8 cellular contexts compared by ENCODE assay signal in genomic region chr1:202957733-202958543, GRCh38. TPM values are rescaled to one million over a fixed set of nuclear protein-coding genes. Genes with fewer than 3 reads are reported as not detected.
DNase-seq lines count a peak whose midpoint lies in the region; ATAC-seq, FAIRE-seq and TF ChIP-seq lines count a peak whose summit lies in the region.

TSS of gene ADIPOR1 (minus strand) at chr1:202958312. CDS start at chr1:202951070, 7,242 bp downstream.

- H3K4me1 Mint-ChIP-seq in activated naive CD8-positive, alpha-beta T cell treated with anti-CD3 and anti-CD28 coated beads, Interleukin-2, amount 10 ng/mL, durations not matched to agents 7 days and 5 days = peaks cover 31% of the 10 kb centered on the region

- no peaks in the 10 kb centered on the region for H3K9me2 ChIP-seq in SU-DHL-6 (replicated peaks; ENCODE audit: insufficient read depth, low read length)

- ATAC-seq in HG02588 (IDR thresholded peaks at IDR 0.05; ENCODE audit: unreplicated experiment) (peak; percentile 97), pancreas (peak; percentile 99)
- ATAC-seq in activated naive CD8-positive, alpha-beta T cell treated with anti-CD3 and anti-CD28 coated beads, Interleukin-2, amount 10 ng/mL, durations not matched to agents 7 days and 5 days (ENCODE audit: low read depth) = peak; percentile 97

- H3F3A ChIP-seq in SU-DHL-6 (ENCODE audit: insufficient read depth) = peaks cover 14% of the 10 kb centered on the region

- H3K9me3 Mint-ChIP-seq in activated naive CD8-positive, alpha-beta T cell treated with anti-CD3 and anti-CD28 coated beads, Interleukin-2, amount 10 ng/mL, durations not matched to agents 7 days and 5 days = no peaks in the 10 kb centered on the region

- H4K20me1 ChIP-seq in SU-DHL-6 (ENCODE audit: low read depth, low read length) = no peaks in the 10 kb centered on the region

- H3K4me1 ChIP-seq in pancreas (peaks cover 5 to 31% (median 22%) of the 10 kb centered on the region in 3 donors), thyroid gland (peaks cover 11 to 25% of the 10 kb centered on the region in 2 donors)

- H3K27ac Mint-ChIP-seq in activated naive CD8-positive, alpha-beta T cell treated with anti-CD3 and anti-CD28 coated beads, Interleukin-2, amount 10 ng/mL, durations not matched to agents 7 days and 5 days = peak within 1 kb of the TSS; percentile 85

- H3K36me3 ChIP-seq in SU-DHL-6 (ENCODE audit: low read length) (no peaks in the 10 kb centered on the region), pancreas (no peaks in the 10 kb centered on the region), thyroid gland (no peaks in the 10 kb centered on the region)

- H2AFZ ChIP-seq in SU-DHL-6 (ENCODE audit: low read depth, low read length, severe bottlenecking) = peak within 1 kb of the TSS; percentile 82

- TF ChIP-seq CTCF in GM12865 (IDR thresholded peaks at IDR 0.05; ENCODE audit: insufficient read depth, low read depth, low read length, missing control alignments) (peak; percentile 14), SU-DHL-6 (IDR thresholded peaks at IDR 0.05; ENCODE audit: insufficient read depth, low read length, poor library complexity, severe bottlenecking) (no peak), pancreas (IDR thresholded peaks at IDR 0.05) (peak in 2 of 4 donors; percentile 9 to 12), thyroid gland (IDR thresholded peaks at IDR 0.05) (peak in 3 of 6 experiments; percentile 15 to 19 (median 17))

- H3K27me3 ChIP-seq in SU-DHL-6 (ENCODE audit: low read length) (no peaks in the 10 kb centered on the region), pancreas (no peaks in the 10 kb centered on the region), thyroid gland (no peaks in the 10 kb centered on the region)

- H3K27me3 Mint-ChIP-seq in activated naive CD8-positive, alpha-beta T cell treated with anti-CD3 and anti-CD28 coated beads, Interleukin-2, amount 10 ng/mL, durations not matched to agents 7 days and 5 days = no peaks in the 10 kb centered on the region

- DNase-seq in GM12865 (ENCODE audit: low read depth) (peak; percentile 92), NCI-H1092 (lab: John Stamatoyannopoulos, UW) (peak; percentile 87), head of caudate nucleus (peak; percentile 83 to 98 (median 95)), pancreas (peak; percentile 93 to 97 (median 94)), thyroid gland (peak; percentile 93)
- peak; percentile 96 for DNase-seq in activated naive CD8-positive, alpha-beta T cell treated with anti-CD3 and anti-CD28 coated beads, Interleukin-2, amount 10 ng/mL, durations not matched to agents 7 days and 5 days

- H3K4me3 ChIP-seq in GM12865 (ENCODE audit: low read depth, low read length) = peak within 1 kb of the TSS; percentile 72
- H3K4me3 ChIP-seq in SU-DHL-6 (ENCODE audit: insufficient read depth, low read length, poor library complexity, severe bottlenecking) = peak within 1 kb of the TSS; percentile 85
- peak within 1 kb of the TSS; percentile 81 to 100 (median 95) for H3K4me3 ChIP-seq in pancreas
- peak within 1 kb of the TSS; percentile 78 to 100 (median 86) for H3K4me3 ChIP-seq in thyroid gland (replicated peaks in 1 of 3)

- H3K9ac ChIP-seq in SU-DHL-6 (ENCODE audit: low read length) = peak within 1 kb of the TSS; percentile 95

- H3K79me2 ChIP-seq in SU-DHL-6 (ENCODE audit: insufficient read depth, low read length) = peaks cover 51% of the 10 kb centered on the region

- peak within 1 kb of the TSS; percentile 41 for H3K27ac ChIP-seq in SU-DHL-6 (ENCODE audit: low read depth, low read length)
- H3K27ac ChIP-seq in pancreas = peak within 1 kb of the TSS; percentile 81 to 93 (median 90)
- H3K27ac ChIP-seq in thyroid gland = peak within 1 kb of the TSS; percentile 63 to 90 (median 85)

- H3K9me3 ChIP-seq in SU-DHL-6 (ENCODE audit: insufficient read depth, low read length) (no peaks in the 10 kb centered on the region), pancreas (no peaks in the 10 kb centered on the region), thyroid gland (no peaks in the 10 kb centered on the region)

- peak within 1 kb of the TSS; percentile 92 for H3K4me2 ChIP-seq in SU-DHL-6 (ENCODE audit: low read depth, low read length, poor library complexity, severe bottlenecking)

- peak; percentile 78 to 92 for TF ChIP-seq POLR2A in thyroid gland (IDR thresholded peaks at IDR 0.05)

- POLR2A ChIA-PET in activated naive CD8-positive, alpha-beta T cell treated with anti-CD3 and anti-CD28 coated beads, Interleukin-2, amount 10 ng/mL, durations not matched to agents 7 days and 5 days (lab: Charles Lee) = no interaction called here

- intact Hi-C loops in head of caudate nucleus (cut with DNase I) = no loop called here
- intact Hi-C loops in pancreas (cut with DNase I) = no loop called here
- intact Hi-C loops in thyroid gland (cut with DNase I) = loop anchor here (10.0 kb wide), 1 partner anchor 73 kb away; the partner anchor contains the start of gene RABIF

- peaks cover 5% of the 10 kb centered on the region for H3K36me3 Mint-ChIP-seq in activated naive CD8-positive, alpha-beta T cell treated with anti-CD3 and anti-CD28 coated beads, Interleukin-2, amount 10 ng/mL, durations not matched to agents 7 days and 5 days

- no peak for FAIRE-seq in pancreas (lab: Jason Lieb, UNC)

- 0 to 1% methylated on average over 55 to 86 of the region's 86 CpGs for WGBS in pancreas, 2 donors
- WGBS in thyroid gland, 2 donors = 0 to 1% methylated on average over 13 to 20 of the region's 86 CpGs

- peak within 1 kb of the TSS; percentile 89 for H3K4me3 Mint-ChIP-seq in activated naive CD8-positive, alpha-beta T cell treated with anti-CD3 and anti-CD28 coated beads, Interleukin-2, amount 10 ng/mL, durations not matched to agents 7 days and 5 days

RNA-seq across cellular contexts. Expression of gene ADIPOR1, which starts in this region (rescaled TPM):
- 10 to 100 TPM; 64.8 to 64.9 TPM for total RNA-seq in activated naive CD8-positive, alpha-beta T cell treated with anti-CD3 and anti-CD28 coated beads, Interleukin-2, amount 10 ng/mL, durations not matched to agents 7 days and 5 days
- total RNA-seq in pancreas (10 to 100 TPM; 34.2 to 52.2 (median 49.5) TPM), thyroid gland (100 to 1,000 TPM in 1 of 4 donors, 10 to 100 TPM in 3; 76.3 to 108 (median 81.2) TPM)
- 10 to 100 TPM; 27.9 to 45.6 TPM for polyA plus RNA-seq in pancreas

Comparison
In these comparisons a context has a peak if more than half of its experiments do, and no peak if none do; other contexts are left out.
1. Peak in every context shown above with its lines: DNase-seq, ATAC-seq, H3K4me3 ChIP-seq and H3K27ac ChIP-seq.